26 cellular contexts compared by ENCODE assay signal in the genomic region with DNA sequence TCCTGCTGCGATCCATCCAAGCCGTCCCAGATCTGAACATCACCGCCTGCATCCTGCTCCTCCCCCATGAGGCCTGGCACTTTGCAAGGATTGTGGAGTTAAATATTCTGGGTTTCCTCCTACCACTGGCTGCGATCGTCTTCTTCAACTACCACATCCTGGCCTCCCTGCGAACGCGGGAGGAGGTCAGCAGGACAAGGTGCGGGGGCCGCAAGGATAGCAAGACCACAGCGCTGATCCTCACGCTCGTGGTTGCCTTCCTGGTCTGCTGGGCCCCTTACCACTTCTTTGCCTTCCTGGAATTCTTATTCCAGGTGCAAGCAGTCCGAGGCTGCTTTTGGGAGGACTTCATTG. TPM values are rescaled to one million over a fixed set of nuclear protein-coding genes. Genes with fewer than 3 reads are reported as not detected.
"Had no signal": no experiment of that assay in that cellular context is flagged by ENCODE, and none has a peak within 500 bp of the region (broad histone marks: within the 10 kb centered on the region; RNA-seq: fewer than 3 reads in every experiment).

No MANE protein-coding gene starts in this region.

- H3K4me2 ChIP-seq: KMS-11, SK-N-SH had no signal

- H3K27me3 ChIP-seq: Peyer's patch, SJSA1 had no signal

- H3K9me3 ChIP-seq: Peyer's patch, SJSA1 had no signal

- ATAC-seq: activated CD4-positive, alpha-beta T cell treated with anti-CD3 and anti-CD28 coated beads for 36 hours; activated CD4-positive, CD25-positive, alpha-beta regulatory T cell treated with anti-CD3 and anti-CD28 coated beads, Interleukin-2, amount 50 U/mL, for 24 hours; activated T-cell treated with anti-CD3 and anti-CD28 coated beads, Interleukin-2, amount 50 U/mL, for 4 hours; PC-3 had no signal

- DNase-seq: activated CD4-positive, alpha-beta T cell treated with anti-CD3 and anti-CD28 coated beads for 36 hours; activated CD4-positive, alpha-beta T cell treated with anti-CD3 and anti-CD28 coated beads, Interleukin-2, amount 10 ng/mL, durations not matched to agents 7 days and 5 days; activated CD4-positive, alpha-beta T cell treated with anti-CD3 and anti-CD28 coated beads, Interleukin-2, amount 50 U/mL, for 48 hours; activated CD8-positive, alpha-beta memory T cell treated with anti-CD3 and anti-CD28 coated beads, Interleukin-2, amount 50 U/mL, for 4 hours; activated effector memory CD4-positive, alpha-beta T cell treated with Interleukin-2 at 50 U/mL for 16 hours; activated naive CD4-positive, alpha-beta T cell treated with anti-CD3 and anti-CD28 coated beads, Interleukin-2, amount 10 ng/mL, durations not matched to agents 7 days and 5 days; activated T-cell treated with anti-CD3 and anti-CD28 coated beads for 4 hours; activated T-cell treated with anti-CD3 and anti-CD28 coated beads, Interleukin-2, amount 50 U/mL, for 4 hours; amniotic stem cell; aorta; MM.1S; MV-4-11; NCI-H1092; NCI-H1436 treated with DMSO at 0.1 percent for 48 hours; NCI-H2029; NCI-H510A; NCI-H748 treated with DMSO at 0.1 percent for 48 hours; NK-92 treated with Interleukin-12 subunit alpha and Interleukin-12 subunit beta, amount 100 ng/mL, for 24 hours; RPMI8226; SK-N-SH had no signal

- H3K27ac ChIP-seq: KMS-11, SJSA1 had no signal

- H3K36me3 ChIP-seq: Peyer's patch had no signal

- H3K4me3 ChIP-seq: Peyer's patch, SJSA1 had no signal

RNA-seq across cellular contexts. Expression of a gene that starts 8.2 kb away (rescaled TPM):
- total RNA-seq: activated CD4-positive, alpha-beta T cell treated with anti-CD3 and anti-CD28 coated beads for 36 hours; activated CD4-positive, alpha-beta T cell treated with anti-CD3 and anti-CD28 coated beads, Interleukin-2, amount 10 ng/mL, durations not matched to agents 7 days and 5 days; activated T-cell treated with anti-CD3 and anti-CD28 coated beads, Interleukin-2, amount 50 U/mL, for 4 hours; activated T-helper 1 cell treated with anti-CD3 and anti-CD28 coated beads, Interleukin-12 subunit alpha, Interleukin-12 subunit beta, Interleukin-2, Interleukin-4 antibody, amounts not matched to agents 30 ng/mL and 10 ng/mL and 1 ng/mL, durations not matched to agents 14 hours and 24 hours and 36 hours had no signal

RNA-seq across cellular contexts. Expression of a gene that starts 59.5 kb away (rescaled TPM):
- total RNA-seq: activated CD4-positive, alpha-beta T cell treated with anti-CD3 and anti-CD28 coated beads for 36 hours; activated CD4-positive, alpha-beta T cell treated with anti-CD3 and anti-CD28 coated beads, Interleukin-2, amount 10 ng/mL, durations not matched to agents 7 days and 5 days; activated T-cell treated with anti-CD3 and anti-CD28 coated beads, Interleukin-2, amount 50 U/mL, for 4 hours; activated T-helper 1 cell treated with anti-CD3 and anti-CD28 coated beads, Interleukin-12 subunit alpha, Interleukin-12 subunit beta, Interleukin-2, Interleukin-4 antibody, amounts not matched to agents 30 ng/mL and 10 ng/mL and 1 ng/mL, durations not matched to agents 14 hours and 24 hours and 36 hours had no signal
- polyA plus RNA-seq: aorta had no signal
